In genomic region chr3:11074007-11074406, GRCh38 we compare ENCODE assay signal across 24 cellular contexts.
"Had no signal": no experiment of that assay in that cellular context is flagged by ENCODE, and none has a peak within 500 bp of the region (broad histone marks: within the 10 kb centered on the region; RNA-seq: fewer than 3 reads in every experiment).

No MANE protein-coding gene starts in this region.

- H3K4me3 ChIP-seq: K562, SJSA1, SK-N-MC had no signal

- H3K4me1 ChIP-seq: SJSA1 had no signal

- H3K27ac ChIP-seq: HL-60, KMS-11, RWPE1, SJSA1, SK-N-MC had no signal

- DNase-seq: Kasumi-1, MM.1S, NCI-H1092, NCI-H1105 treated with DMSO at 0.1 percent for 48 hours, NCI-H1436, NCI-H187, NCI-H2029, NCI-H2081 treated with DMSO at 0.1 percent for 48 hours, NCI-H2171, NCI-H226, NCI-H446, NCI-H510A, NCI-H524 treated with DMSO at 0.1 percent for 48 hours, NCI-H69, NCI-H774, SHP77, SW 1271, T-cell had no signal

- H3K36me3 ChIP-seq: SJSA1 had no signal

- H3K27me3 ChIP-seq: SJSA1 had no signal

- H3K9ac ChIP-seq: KMS-11 had no signal

- H3K9me3 ChIP-seq: SJSA1 had no signal

- ATAC-seq: K562, T-cell had no signal

- H3K4me2 ChIP-seq: KMS-11 had no signal
